In genomic region chr3:58332575-58333179, GRCh38 we compare ENCODE assay signal across 8 cellular contexts. TPM values are rescaled to one million over a fixed set of nuclear protein-coding genes. Genes with fewer than 3 reads are reported as not detected.
A peak's percentile ranks its signal among the peaks of the same experiment; 100 is the strongest.
DNase-seq lines count a peak whose midpoint lies in the region; ATAC-seq and TF ChIP-seq lines count a peak whose summit lies in the region.

PXK (plus strand) TSS chr3:58332892; CDS start chr3:58332989, 97 bp downstream.

- ATAC-seq in GM18505 (IDR thresholded peaks at IDR 0.05; ENCODE audit: unreplicated experiment) (peak; percentile 89), HG02943 (IDR thresholded peaks at IDR 0.05; ENCODE audit: low read depth, unreplicated experiment) (peak; percentile 70), lung (ENCODE audit: insufficient read depth, low FRiP score) (peak; percentile 92)

- CTCF ChIA-PET in activated CD8-positive, alpha-beta memory T cell treated with anti-CD3 and anti-CD28 coated beads for 36 hours (lab: Charles Lee), result interaction anchor here (0.6 to 2.1 kb wide), 5 partner anchors 8 to 68 kb away, joined by 3 to 12 read pairs (median 4); partner anchors contain the start of genes HTD2 and RPP14

- H3K36me3 ChIP-seq in lung (ENCODE audit: control insufficient read depth in 2 of 2, insufficient read depth in 2 of 2, low read length in 2 of 2), result no peaks in the 10 kb centered on the region

- peak within 1 kb of the TSS; percentile 65 to 77 for H3K27ac ChIP-seq in lung (ENCODE audit: low read depth in 1 of 2, low read length in 1 of 2)

- peaks cover 0 to 4% of the 10 kb centered on the region in 2 donors for H3K4me1 ChIP-seq in lung (ENCODE audit: control insufficient read depth in 2 of 2, insufficient read depth in 2 of 2, low read length in 2 of 2)

- WGBS in lung, 2 donors, result 1 to 2% methylated on average over 56 to 76 of the region's 76 CpGs

- no peaks in the 10 kb centered on the region for H3K27me3 ChIP-seq in lung (ENCODE audit: control insufficient read depth, insufficient read depth)

- DNase-seq in A172 (ENCODE audit: low spot score), result peak; percentile 21
- peak; percentile 69 for DNase-seq in NCI-H748 (lab: John Stamatoyannopoulos, UW; ENCODE audit: unreplicated experiment)
- DNase-seq in effector CD4-positive, alpha-beta T cell, result peak; percentile 73
- DNase-seq in lung (ENCODE audit: low spot score), result peak; percentile 77
- peak; percentile 59 to 78 (median 65) for DNase-seq in stimulated activated CD4-positive, alpha-beta T cell treated with anti-CD3 and anti-CD28 coated beads, TNF-alpha, amount 100 ng/mL, for 24 hours (ENCODE audit: low read depth in 3 of 3)

- TF ChIP-seq CTCF in lung (IDR thresholded peaks at IDR 0.05; ENCODE audit: control extremely low read depth, extremely low read depth), result no peak

- H3K9me3 ChIP-seq in lung (ENCODE audit: control insufficient read depth in 2 of 2, insufficient read depth in 1 of 2, low read length in 1 of 2), result no peaks in the 10 kb centered on the region

- TF ChIP-seq POLR2A in GM18505 (IDR thresholded peaks at IDR 0.05; ENCODE audit: borderline replicate concordance, extremely low read depth, insufficient read depth, insufficient read length), result peak; percentile 52

- H3K4me3 ChIP-seq in lung, result peak within 1 kb of the TSS; percentile 99

- POLR2A ChIA-PET in activated CD8-positive, alpha-beta memory T cell treated with anti-CD3 and anti-CD28 coated beads for 36 hours (lab: Charles Lee), result interaction anchor here (0.6 to 1.3 kb wide), 2 partner anchors 26 to 59 kb away, joined by 3 to 7 read pairs; partner anchors contain the start of genes HTD2 and RPP14

RNA-seq across cellular contexts. Expression of gene PXK, which starts in this region (rescaled TPM):
- 9.3 and 15.2 TPM in 2 replicates for total RNA-seq in A172 (2014; rRNA removed; shearing (Covaris generic))
- 10 to 100 TPM; 31.7 to 32.0 TPM for total RNA-seq in activated CD8-positive, alpha-beta memory T cell treated with anti-CD3 and anti-CD28 coated beads for 36 hours
- 10 to 100 TPM; 21.7 to 41.7 TPM for total RNA-seq in lung
- 10 to 100 TPM in 1 of 2 donors, 1 to 10 TPM in 1; 6.0 to 22.4 TPM for polyA plus RNA-seq in lung

Comparison
In these comparisons a context has a peak if more than half of its experiments do, and no peak if none do; other contexts are left out.
1. Peak in every context shown above with its lines: DNase-seq, ATAC-seq, H3K4me3 ChIP-seq and H3K27ac ChIP-seq.
2. DNase-seq: peak in every context shown above with its lines; median percentile 77 in lung; 73 in effector CD4-positive, alpha-beta T cell; 69 in NCI-H748; 65 in stimulated activated CD4-positive, alpha-beta T cell treated with anti-CD3 and anti-CD28 coated beads, TNF-alpha, amount 100 ng/mL, for 24 hours; 21 in A172.